ENCODE assay signal across 19 cellular contexts in genomic region chr9:130785940-130786500, GRCh38.
"Had no signal": no experiment of that assay in that cellular context is flagged by ENCODE, and none has a peak within 500 bp of the region (broad histone marks: within the 10 kb centered on the region; RNA-seq: fewer than 3 reads in every experiment).

No MANE protein-coding gene starts in this region.

- H3K4me3 ChIP-seq: lower lobe of right lung, right lobe of liver, spleen had no signal

- H3K27ac Mint-ChIP-seq: activated naive CD4-positive, alpha-beta T cell treated with anti-CD3 and anti-CD28 coated beads, Interleukin-2, amount 50 U/mL, for 24 hours; brain; endodermal cell; mesothelial cell of epicardium; T-helper 1 cell treated with Interleukin-12 subunit alpha and Interleukin-12 subunit beta and Interleukin-4 antibody, amounts not matched to agents 30 μg/mL and 1 μg/mL, for 36 hours had no signal

- DNase-seq: activated CD4-positive, alpha-beta T cell treated with anti-CD3 and anti-CD28 coated beads, Interleukin-2, amount 50 U/mL, for 1 hour; activated effector memory CD4-positive, alpha-beta T cell treated with Interleukin-2 at 50 U/mL for 16 hours; activated T-cell treated with anti-CD3 and anti-CD28 coated beads, Interleukin-2, amount 50 U/mL, for 1 hour; cerebellar nuclear complex; endodermal cell; foreskin fibroblast; head of caudate nucleus; kidney; lower lobe of right lung; right lobe of liver; spleen; stimulated activated CD4-positive, alpha-beta T cell treated with anti-CD3 and anti-CD28 coated beads, Interleukin-1b, Interleukin-23, amount 100 ng/mL, for 48 hours; stimulated activated naive CD4-positive, alpha-beta T cell had no signal

- H3K27me3 ChIP-seq: right lobe of liver, spleen had no signal

- FAIRE-seq: kidney, urothelium cell line had no signal

- H3K4me3 Mint-ChIP-seq: activated naive CD4-positive, alpha-beta T cell treated with anti-CD3 and anti-CD28 coated beads, Interleukin-2, amount 50 U/mL, for 24 hours; brain; endodermal cell; mesothelial cell of epicardium; T-helper 1 cell treated with Interleukin-12 subunit alpha and Interleukin-12 subunit beta and Interleukin-4 antibody, amounts not matched to agents 30 μg/mL and 1 μg/mL, for 36 hours had no signal

- H3K27ac ChIP-seq: lower lobe of right lung, right lobe of liver, spleen had no signal

- H3K27me3 Mint-ChIP-seq: activated naive CD4-positive, alpha-beta T cell treated with anti-CD3 and anti-CD28 coated beads, Interleukin-2, amount 50 U/mL, for 24 hours; brain had no signal

- H3K36me3 ChIP-seq: lower lobe of right lung, right lobe of liver, spleen had no signal

- ATAC-seq: esophagus mucosa, lower lobe of right lung had no signal
